In genomic region chr9:15426019-15426418, GRCh38 we compare ENCODE assay signal across 14 cellular contexts. TPM values are rescaled to one million over a fixed set of nuclear protein-coding genes. Genes with fewer than 3 reads are reported as not detected.
DNase-seq lines count a peak whose midpoint lies in the region; ATAC-seq and TF ChIP-seq lines count a peak whose summit lies in the region.
"Had no signal": no experiment of that assay in that cellular context is flagged by ENCODE, and none has a peak within 500 bp of the region (broad histone marks: within the 10 kb centered on the region; RNA-seq: fewer than 3 reads in every experiment).

No MANE protein-coding gene starts in this region.

- H3K36me3 ChIP-seq in smooth muscle cell (ENCODE audit: low read depth) (peaks cover 3% of the 10 kb centered on the region), BE2C (peaks cover 51% of the 10 kb centered on the region)

- peaks cover 80% of the 10 kb centered on the region for H3K79me2 ChIP-seq in smooth muscle cell (ENCODE audit: low read depth)

- no peak overlapping the region for H3K27ac ChIP-seq in smooth muscle cell (ENCODE audit: low read depth)
- H3K27ac ChIP-seq: vagina, VCaP had no signal

- H3K27me3 ChIP-seq in smooth muscle cell (ENCODE audit: low read depth), result no peaks in the 10 kb centered on the region
- no peaks in the 10 kb centered on the region for H3K27me3 ChIP-seq in BE2C
- H3K27me3 ChIP-seq: vagina had no signal

- H3K4me1 ChIP-seq in smooth muscle cell (ENCODE audit: low read depth) (peaks cover 14% of the 10 kb centered on the region), BE2C (no peaks in the 10 kb centered on the region)

- H3K27me3 Mint-ChIP-seq in endothelial cell (ENCODE audit: unreplicated experiment), result peaks cover 3% of the 10 kb centered on the region

- H3K9me3 Mint-ChIP-seq in endothelial cell (ENCODE audit: unreplicated experiment), result no peaks in the 10 kb centered on the region

- H3K9me3 ChIP-seq in smooth muscle cell (replicated peaks; ENCODE audit: low read depth) (no peaks in the 10 kb centered on the region), BE2C (no peaks in the 10 kb centered on the region)
- H3K9me3 ChIP-seq: vagina had no signal

- no peak overlapping the region for H3K9ac ChIP-seq in smooth muscle cell (ENCODE audit: low read depth)

- TF ChIP-seq CTCF in endothelial cell (IDR thresholded peaks at IDR 0.05; ENCODE audit: unreplicated experiment) (no peak), smooth muscle cell (IDR thresholded peaks at IDR 0.05; ENCODE audit: borderline replicate concordance, insufficient read depth, poor library complexity, severe bottlenecking) (no peak), BE2C (IDR thresholded peaks at IDR 0.05; ENCODE audit: low read depth, low read length) (no peak)

- ATAC-seq in GM18519 (IDR thresholded peaks at IDR 0.05; ENCODE audit: low FRiP score, unreplicated experiment), result peak; percentile 36
- ATAC-seq in GM21529 (IDR thresholded peaks at IDR 0.05; ENCODE audit: unreplicated experiment), result peak; percentile 54
- peak; percentile 51 for ATAC-seq in HG03378 (IDR thresholded peaks at IDR 0.05; ENCODE audit: unreplicated experiment)

- no peak overlapping the region for H3K4me2 ChIP-seq in smooth muscle cell

- WGBS in smooth muscle cell (ENCODE audit: low lambda C conversion rate), result 93% methylated on average over 8 of the region's 8 CpGs

- H3F3A ChIP-seq in smooth muscle cell (ENCODE audit: low read depth), result no peaks in the 10 kb centered on the region

- H4K20me1 ChIP-seq in smooth muscle cell (ENCODE audit: low read depth), result peaks cover 68% of the 10 kb centered on the region

- peaks cover 16% of the 10 kb centered on the region for H3K36me3 Mint-ChIP-seq in endothelial cell (ENCODE audit: low read depth, unreplicated experiment)

- peaks cover 20% of the 10 kb centered on the region for H3K4me1 Mint-ChIP-seq in endothelial cell (ENCODE audit: unreplicated experiment)

- DNase-seq in endothelial cell (ENCODE audit: low spot score) (no peak), AG20443 (ENCODE audit: low spot score) (no peak), smooth muscle cell (lab: John Stamatoyannopoulos, UW; ENCODE audit: unreplicated experiment) (no peak), BE2C (no peak)
- no peak for DNase-seq in stimulated activated CD4-positive, alpha-beta T cell treated with anti-CD3 and anti-CD28 coated beads, Interleukin-12 subunit alpha, Interleukin-12 subunit beta, amount 100 ng/mL, for 4 hours
- DNase-seq: foreskin fibroblast; GDM1; NCI-H774; stimulated activated CD4-positive, alpha-beta T cell treated with anti-CD3 and anti-CD28 coated beads, Interleukin-4, amount 100 ng/mL, for 1 hour had no signal

- H3K27ac Mint-ChIP-seq in endothelial cell (ENCODE audit: unreplicated experiment), result no peak overlapping the region

- no peak overlapping the region for H2AFZ ChIP-seq in smooth muscle cell (ENCODE audit: low read depth)

- H3K4me3 ChIP-seq in smooth muscle cell, result no peak overlapping the region
- no peak overlapping the region for H3K4me3 ChIP-seq in BE2C (ENCODE audit: low read depth, low read length)
- H3K4me3 ChIP-seq: vagina had no signal

- H3K4me3 Mint-ChIP-seq in endothelial cell (ENCODE audit: unreplicated experiment), result peak overlapping the region; percentile 33

RNA-seq across cellular contexts. Expression of gene SNAPC3, which starts 3.3 kb away (rescaled TPM):
- total RNA-seq in endothelial cell (ENCODE audit: unreplicated experiment) (31.8 TPM), smooth muscle cell (53.7 and 58.5 TPM in 2 replicates)
- polyA plus RNA-seq in smooth muscle cell, result 25.0 and 25.5 TPM in 2 replicates
- polyA plus RNA-seq in BE2C (2012; ENCODE audit: insufficient read depth, insufficient read length, low read depth), result 32.0 TPM
